Comparison of ENCODE assay signal across 1 cellular context in the genomic region with DNA sequence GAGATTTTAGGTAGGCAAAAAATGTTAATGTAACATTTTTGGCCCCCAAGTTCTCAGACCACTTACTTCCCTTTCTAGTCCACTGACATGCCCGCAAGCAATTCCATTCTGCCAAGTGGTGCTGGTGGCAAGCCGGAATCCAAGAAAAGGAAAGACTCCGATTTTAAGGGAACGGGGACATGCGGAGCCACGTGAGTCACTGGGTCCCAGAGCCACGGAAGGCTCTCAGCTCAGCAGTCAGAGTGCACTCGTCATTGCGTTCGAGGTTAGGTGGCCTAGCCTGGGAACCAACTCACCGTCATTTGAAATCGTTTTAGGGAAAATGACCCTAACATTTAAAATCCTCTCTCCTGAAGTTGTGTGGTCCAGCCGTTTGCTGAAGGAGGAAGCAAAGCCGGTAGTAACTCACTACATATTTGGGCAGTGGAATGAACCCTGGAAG.
TF ChIP-seq lines count a peak whose summit lies in the region.

No MANE protein-coding gene starts in this region.

TF ChIP-seq in GM12878, 131 proteins besides CTCF, POLR2A, EP300 and RAD21:
- TF ChIP-seq, protein P1, sequence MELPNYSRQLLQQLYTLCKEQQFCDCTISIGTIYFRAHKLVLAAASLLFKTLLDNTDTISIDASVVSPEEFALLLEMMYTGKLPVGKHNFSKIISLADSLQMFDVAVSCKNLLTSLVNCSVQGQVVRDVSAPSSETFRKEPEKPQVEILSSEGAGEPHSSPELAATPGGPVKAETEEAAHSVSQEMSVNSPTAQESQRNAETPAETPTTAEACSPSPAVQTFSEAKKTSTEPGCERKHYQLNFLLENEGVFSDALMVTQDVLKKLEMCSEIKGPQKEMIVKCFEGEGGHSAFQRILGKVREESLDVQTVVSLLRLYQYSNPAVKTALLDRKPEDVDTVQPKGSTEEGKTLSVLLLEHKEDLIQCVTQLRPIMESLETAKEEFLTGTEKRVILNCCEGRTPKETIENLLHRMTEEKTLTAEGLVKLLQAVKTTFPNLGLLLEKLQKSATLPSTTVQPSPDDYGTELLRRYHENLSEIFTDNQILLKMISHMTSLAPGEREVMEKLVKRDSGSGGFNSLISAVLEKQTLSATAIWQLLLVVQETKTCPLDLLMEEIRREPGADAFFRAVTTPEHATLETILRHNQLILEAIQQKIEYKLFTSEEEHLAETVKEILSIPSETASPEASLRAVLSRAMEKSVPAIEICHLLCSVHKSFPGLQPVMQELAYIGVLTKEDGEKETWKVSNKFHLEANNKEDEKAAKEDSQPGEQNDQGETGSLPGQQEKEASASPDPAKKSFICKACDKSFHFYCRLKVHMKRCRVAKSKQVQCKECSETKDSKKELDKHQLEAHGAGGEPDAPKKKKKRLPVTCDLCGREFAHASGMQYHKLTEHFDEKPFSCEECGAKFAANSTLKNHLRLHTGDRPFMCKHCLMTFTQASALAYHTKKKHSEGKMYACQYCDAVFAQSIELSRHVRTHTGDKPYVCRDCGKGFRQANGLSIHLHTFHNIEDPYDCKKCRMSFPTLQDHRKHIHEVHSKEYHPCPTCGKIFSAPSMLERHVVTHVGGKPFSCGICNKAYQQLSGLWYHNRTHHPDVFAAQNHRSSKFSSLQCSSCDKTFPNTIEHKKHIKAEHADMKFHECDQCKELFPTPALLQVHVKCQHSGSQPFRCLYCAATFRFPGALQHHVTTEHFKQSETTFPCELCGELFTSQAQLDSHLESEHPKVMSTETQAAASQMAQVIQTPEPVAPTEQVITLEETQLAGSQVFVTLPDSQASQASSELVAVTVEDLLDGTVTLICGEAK (IDR thresholded peaks at IDR 0.05; ENCODE audit: borderline replicate concordance), result no peak
- TF ChIP-seq, protein P2, sequence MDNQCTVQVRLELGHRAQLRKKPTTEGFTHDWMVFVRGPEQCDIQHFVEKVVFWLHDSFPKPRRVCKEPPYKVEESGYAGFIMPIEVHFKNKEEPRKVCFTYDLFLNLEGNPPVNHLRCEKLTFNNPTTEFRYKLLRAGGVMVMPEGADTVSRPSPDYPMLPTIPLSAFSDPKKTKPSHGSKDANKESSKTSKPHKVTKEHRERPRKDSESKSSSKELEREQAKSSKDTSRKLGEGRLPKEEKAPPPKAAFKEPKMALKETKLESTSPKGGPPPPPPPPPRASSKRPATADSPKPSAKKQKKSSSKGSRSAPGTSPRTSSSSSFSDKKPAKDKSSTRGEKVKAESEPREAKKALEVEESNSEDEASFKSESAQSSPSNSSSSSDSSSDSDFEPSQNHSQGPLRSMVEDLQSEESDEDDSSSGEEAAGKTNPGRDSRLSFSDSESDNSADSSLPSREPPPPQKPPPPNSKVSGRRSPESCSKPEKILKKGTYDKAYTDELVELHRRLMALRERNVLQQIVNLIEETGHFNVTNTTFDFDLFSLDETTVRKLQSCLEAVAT (IDR thresholded peaks at IDR 0.05), result peak; percentile 65; the same call in 1 of the 2 replicates
